In genomic region chr22:30970356-30970746, GRCh38 we compare ENCODE assay signal across 9 cellular contexts. TPM values are rescaled to one million over a fixed set of nuclear protein-coding genes. Genes with fewer than 3 reads are reported as not detected.
A peak's percentile ranks its signal among the peaks of the same experiment; 100 is the strongest.
DNase-seq lines count a peak whose midpoint lies in the region; ATAC-seq, FAIRE-seq and TF ChIP-seq lines count a peak whose summit lies in the region.
"Had no signal": no experiment of that assay in that cellular context is flagged by ENCODE, and none has a peak within 500 bp of the region (broad histone marks: within the 10 kb centered on the region; RNA-seq: fewer than 3 reads in every experiment).

No MANE protein-coding gene starts in this region.

- intact Hi-C loops in activated T-helper 2 cell treated with anti-CD3 and anti-CD28 coated beads, Interferon-gamma antibody, Interleukin-2, Interleukin-4, amounts not matched to agents 10 μg/mL and 5 μg/mL and 100 μg/mL, durations not matched to agents 14 hours and 24 hours and 36 hours (cut with micrococcal nuclease) = no loop called here

- H3K36me3 ChIP-seq in keratinocyte (ENCODE audit: control insufficient read depth in 2 of 2, extremely low read depth in 1 of 2, insufficient read depth in 2 of 2, low read length in 2 of 2) (peaks cover 15 to 44% of the 10 kb centered on the region in 2 experiments), subcutaneous abdominal adipose tissue (ENCODE audit: control insufficient read depth in 5 of 5, insufficient read depth in 5 of 5, low read length in 5 of 5) (peaks cover 26 to 32% (median 29%) of the 10 kb centered on the region in 5 donors)

- H3K27ac ChIP-seq in keratinocyte (ENCODE audit: control insufficient read depth, insufficient read depth, low read length) = peak overlapping the region; percentile 72
- H3K27ac ChIP-seq in subcutaneous abdominal adipose tissue (ENCODE audit: low read depth, low read length) = no peak overlapping the region

- DNase-seq in T-helper 2 cell treated with Interferon-gamma antibody and Interleukin-4, amounts not matched to agents 5 μg/mL and 100 μg/mL, for 36 hours (ENCODE audit: low spot score) = no peak
- DNase-seq in T-helper 2 cell = no peak
- DNase-seq in activated T-helper 2 cell treated with anti-CD3 and anti-CD28 coated beads, Interferon-gamma antibody, Interleukin-2, Interleukin-4, amounts not matched to agents 10 μg/mL and 5 μg/mL and 100 μg/mL, durations not matched to agents 14 hours and 24 hours and 36 hours (ENCODE audit: low spot score) = no peak
- no peak for DNase-seq in keratinocyte (ENCODE audit: low read depth, low spot score)
- DNase-seq in activated CD4-positive, CD25-positive, alpha-beta regulatory T cell (lab: John Stamatoyannopoulos, UW) = no peak
- no peak for DNase-seq in NCI-H1694 treated with DMSO at 0.1 percent for 48 hours (lab: John Stamatoyannopoulos, UW)
- DNase-seq: activated effector memory CD4-positive, alpha-beta T cell treated with anti-CD3 and anti-CD28 coated beads, Interleukin-2, amount 50 U/mL, for 16 hours had no signal

- H4K20me1 ChIP-seq in keratinocyte (ENCODE audit: control insufficient read depth, extremely low read depth, insufficient read depth, low read length) = no peaks in the 10 kb centered on the region

- peaks cover 8% of the 10 kb centered on the region for H3K9me3 ChIP-seq in keratinocyte (ENCODE audit: control insufficient read depth, low read depth, low read length)
- peaks cover 14 to 56% (median 41%) of the 10 kb centered on the region in 5 donors for H3K9me3 ChIP-seq in subcutaneous abdominal adipose tissue (ENCODE audit: control insufficient read depth in 5 of 5, low read length in 5 of 5)

- no peak for ATAC-seq in GM18498 (IDR thresholded peaks at IDR 0.05; ENCODE audit: unreplicated experiment)

- peak overlapping the region; percentile 92 for H3K4me3 Mint-ChIP-seq in T-helper 2 cell treated with Interferon-gamma antibody and Interleukin-4, amounts not matched to agents 5 μg/mL and 100 μg/mL, for 36 hours
- H3K4me3 Mint-ChIP-seq in activated T-helper 2 cell treated with anti-CD3 and anti-CD28 coated beads, Interferon-gamma antibody, Interleukin-2, Interleukin-4, amounts not matched to agents 10 μg/mL and 5 μg/mL and 100 μg/mL, durations not matched to agents 14 hours and 24 hours and 36 hours (ENCODE audit: low read depth) = peak overlapping the region; percentile 86

- H3K36me3 Mint-ChIP-seq in T-helper 2 cell treated with Interferon-gamma antibody and Interleukin-4, amounts not matched to agents 5 μg/mL and 100 μg/mL, for 36 hours (ENCODE audit: low read depth) = peaks cover 84% of the 10 kb centered on the region
- H3K36me3 Mint-ChIP-seq in activated T-helper 2 cell treated with anti-CD3 and anti-CD28 coated beads, Interferon-gamma antibody, Interleukin-2, Interleukin-4, amounts not matched to agents 10 μg/mL and 5 μg/mL and 100 μg/mL, durations not matched to agents 14 hours and 24 hours and 36 hours (ENCODE audit: low read depth) = peaks cover 92% of the 10 kb centered on the region

- H3K4me1 ChIP-seq in keratinocyte (ENCODE audit: control insufficient read depth, extremely low read depth, insufficient read depth, low read length) = peaks cover 14% of the 10 kb centered on the region
- H3K4me1 ChIP-seq in subcutaneous abdominal adipose tissue (ENCODE audit: control insufficient read depth in 5 of 5, insufficient read depth in 5 of 5, low read length in 5 of 5) = peaks cover 6 to 28% (median 25%) of the 10 kb centered on the region in 5 donors

- no peak for FAIRE-seq in keratinocyte (lab: Jason Lieb, UNC)

- peak overlapping the region; percentile 92 for H3K4me2 ChIP-seq in keratinocyte (ENCODE audit: control insufficient read depth, extremely low read depth, insufficient read depth, low read depth, low read length)

- peaks cover 65% of the 10 kb centered on the region for H3K9me3 Mint-ChIP-seq in T-helper 2 cell treated with Interferon-gamma antibody and Interleukin-4, amounts not matched to agents 5 μg/mL and 100 μg/mL, for 36 hours
- peaks cover 53% of the 10 kb centered on the region for H3K9me3 Mint-ChIP-seq in activated T-helper 2 cell treated with anti-CD3 and anti-CD28 coated beads, Interferon-gamma antibody, Interleukin-2, Interleukin-4, amounts not matched to agents 10 μg/mL and 5 μg/mL and 100 μg/mL, durations not matched to agents 14 hours and 24 hours and 36 hours

- H3K27ac Mint-ChIP-seq in T-helper 2 cell treated with Interferon-gamma antibody and Interleukin-4, amounts not matched to agents 5 μg/mL and 100 μg/mL, for 36 hours = peak overlapping the region; percentile 99
- peak overlapping the region; percentile 80 for H3K27ac Mint-ChIP-seq in activated T-helper 2 cell treated with anti-CD3 and anti-CD28 coated beads, Interferon-gamma antibody, Interleukin-2, Interleukin-4, amounts not matched to agents 10 μg/mL and 5 μg/mL and 100 μg/mL, durations not matched to agents 14 hours and 24 hours and 36 hours

- no peaks in the 10 kb centered on the region for H3K9me1 ChIP-seq in keratinocyte (ENCODE audit: control insufficient read depth, extremely low read depth, insufficient read depth, low read length)

- peaks cover 45% of the 10 kb centered on the region for H3K79me2 ChIP-seq in keratinocyte (ENCODE audit: control insufficient read depth, insufficient read depth, low read length)

- H3K27me3 ChIP-seq in keratinocyte (ENCODE audit: control insufficient read depth, extremely low read depth, insufficient read depth, low read length) (no peaks in the 10 kb centered on the region), subcutaneous abdominal adipose tissue (ENCODE audit: control insufficient read depth in 5 of 5, insufficient read depth in 4 of 5, low read length in 5 of 5) (no peaks in the 10 kb centered on the region)

- H3K27me3 Mint-ChIP-seq in T-helper 2 cell treated with Interferon-gamma antibody and Interleukin-4, amounts not matched to agents 5 μg/mL and 100 μg/mL, for 36 hours (ENCODE audit: low read depth) = no peaks in the 10 kb centered on the region
- no peaks in the 10 kb centered on the region for H3K27me3 Mint-ChIP-seq in activated T-helper 2 cell treated with anti-CD3 and anti-CD28 coated beads, Interferon-gamma antibody, Interleukin-2, Interleukin-4, amounts not matched to agents 10 μg/mL and 5 μg/mL and 100 μg/mL, durations not matched to agents 14 hours and 24 hours and 36 hours (ENCODE audit: low read depth)

- H3K4me3 ChIP-seq in keratinocyte (ENCODE audit: control insufficient read depth in 2 of 3, extremely low read depth in 1 of 3, insufficient read depth in 2 of 3, low read depth in 1 of 3, low read length in 3 of 3) = peak overlapping the region; percentile 67 to 89 (median 85)
- H3K4me3 ChIP-seq in subcutaneous abdominal adipose tissue (ENCODE audit: low read depth in 1 of 5, low read length in 5 of 5) = peak overlapping the region; percentile 81 to 85 (median 83)

- no peak for TF ChIP-seq CTCF in keratinocyte (optimal IDR thresholded peaks at IDR 0.05 in 1 of 3, IDR thresholded peaks at IDR 0.05 in 1 of 3, conservative IDR thresholded peaks at IDR 0.05 in 1 of 3; ENCODE audit: extremely low read depth in 1 of 3, insufficient read depth in 2 of 3, low read length in 3 of 3)

- H3K4me1 Mint-ChIP-seq in T-helper 2 cell treated with Interferon-gamma antibody and Interleukin-4, amounts not matched to agents 5 μg/mL and 100 μg/mL, for 36 hours (ENCODE audit: low read depth) = peaks cover 30% of the 10 kb centered on the region
- peaks cover 15% of the 10 kb centered on the region for H3K4me1 Mint-ChIP-seq in activated T-helper 2 cell treated with anti-CD3 and anti-CD28 coated beads, Interferon-gamma antibody, Interleukin-2, Interleukin-4, amounts not matched to agents 10 μg/mL and 5 μg/mL and 100 μg/mL, durations not matched to agents 14 hours and 24 hours and 36 hours (ENCODE audit: low read depth)

- dilution Hi-C loops in keratinocyte (cut with MboI; ENCODE audit: extremely low pct_ligation_motif_present, low sequenced_read_pairs) = loop anchor here (25.0 kb wide), 1 partner anchor 92 kb away; no protein-coding TSS in a partner anchor

- H3K9ac ChIP-seq in keratinocyte (ENCODE audit: control insufficient read depth, extremely low read depth, insufficient read depth, low read length) (peak overlapping the region; percentile 82), subcutaneous abdominal adipose tissue (ENCODE audit: low read length in 5 of 5) (peak overlapping the region in 2 of 5 donors; percentile 83 to 85)

- no peak overlapping the region for H2AFZ ChIP-seq in keratinocyte (ENCODE audit: control insufficient read depth, low read length)

RNA-seq across cellular contexts. Expression of gene TUG1, which starts 1.3 kb away (rescaled TPM):
- 66.9 and 68.2 TPM in 2 replicates for total RNA-seq in activated T-helper 2 cell treated with anti-CD3 and anti-CD28 coated beads, Interferon-gamma antibody, Interleukin-2, Interleukin-4, amounts not matched to agents 10 μg/mL and 5 μg/mL and 100 μg/mL, durations not matched to agents 14 hours and 24 hours and 36 hours
- polyA plus RNA-seq in keratinocyte = 47.7 to 84.0 TPM (median 77.1 TPM) in 3 replicates
- 33.4 TPM for polyA plus RNA-seq in keratinocyte (2011; ENCODE audit: low read depth)
- 20.5 and 47.1 TPM in 2 replicates for polyA plus RNA-seq in keratinocyte (2011; cell fraction: cytosol; rRNA removed)
- 199 and 239 TPM in 2 replicates for polyA plus RNA-seq in keratinocyte (2011; cell fraction: nucleus; rRNA removed)
- 26.8 and 35.8 TPM in 2 replicates for polyA plus RNA-seq in keratinocyte (2012; ENCODE audit: low replicate concordance)
- 36.8 to 68.2 TPM (median 46.4 TPM) in 3 replicates for polyA minus RNA-seq in keratinocyte
- 14.0 TPM for polyA minus RNA-seq in keratinocyte (2011; cell fraction: cytosol; rRNA and poly(A)+ RNA removed)
- polyA minus RNA-seq in keratinocyte (2011; cell fraction: nucleus; rRNA and poly(A)+ RNA removed) = 47.9 and 95.3 TPM in 2 replicates

RNA-seq across cellular contexts. Expression of gene MORC2, which starts 1.8 kb away (rescaled TPM):
- 37.2 and 42.1 TPM in 2 replicates for total RNA-seq in activated T-helper 2 cell treated with anti-CD3 and anti-CD28 coated beads, Interferon-gamma antibody, Interleukin-2, Interleukin-4, amounts not matched to agents 10 μg/mL and 5 μg/mL and 100 μg/mL, durations not matched to agents 14 hours and 24 hours and 36 hours
- 7.9 to 14.1 TPM (median 12.5 TPM) in 3 replicates for polyA plus RNA-seq in keratinocyte
- 36.1 TPM for polyA plus RNA-seq in keratinocyte (2011; ENCODE audit: low read depth)
- polyA plus RNA-seq in keratinocyte (2011; cell fraction: cytosol; rRNA removed) = 11.3 and 12.8 TPM in 2 replicates
- polyA plus RNA-seq in keratinocyte (2011; cell fraction: nucleus; rRNA removed) = 40.4 and 51.6 TPM in 2 replicates
- polyA plus RNA-seq in keratinocyte (2012; ENCODE audit: low replicate concordance) = 17.1 and 21.7 TPM in 2 replicates
- polyA minus RNA-seq in keratinocyte = 17.8 to 46.7 TPM (median 27.0 TPM) in 3 replicates
- 13.2 TPM for polyA minus RNA-seq in keratinocyte (2011; cell fraction: cytosol; rRNA and poly(A)+ RNA removed)
- polyA minus RNA-seq in keratinocyte (2011; cell fraction: nucleus; rRNA and poly(A)+ RNA removed) = 21.7 and 53.1 TPM in 2 replicates
